ENCODE assay signal across 20 cellular contexts in genomic region chr1:54615531-54616245, GRCh38. TPM values are rescaled to one million over a fixed set of nuclear protein-coding genes. Genes with fewer than 3 reads are reported as not detected.
A peak's percentile ranks its signal among the peaks of the same experiment; 100 is the strongest.
DNase-seq lines count a peak whose midpoint lies in the region; ATAC-seq, FAIRE-seq and TF ChIP-seq lines count a peak whose summit lies in the region.
"Had no signal": no experiment of that assay in that cellular context is flagged by ENCODE, and none has a peak within 500 bp of the region (broad histone marks: within the 10 kb centered on the region; RNA-seq: fewer than 3 reads in every experiment).

No MANE protein-coding gene starts in this region.

- intact Hi-C loops in HepG2 (cut with micrococcal nuclease; ENCODE audit: unreplicated experiment) (no loop called here), Calu3 (cut with micrococcal nuclease; ENCODE audit: unreplicated experiment) (no loop called here)

- H3K79me2 ChIP-seq in HepG2 (ENCODE audit: insufficient read depth, low read length): no peaks in the 10 kb centered on the region

- 82% methylated on average over 8 of the region's 13 CpGs for WGBS in HepG2 (ENCODE audit: low lambda C conversion rate)

- in situ Hi-C loops in HepG2 (cut with HindIII; ENCODE audit: extremely low pct_ligation_motif_present, low pct_unique_long_range_greater_than_20kb): no loop called here

- CTCF ChIA-PET in HepG2 (lab: Yijun Ruan, JAX; ENCODE audit: low intra/inter-chr PET ratio, low total read pairs): no interaction called here
- CTCF ChIA-PET in Calu3 (lab: Charles Lee): no interaction called here

- H3K9me3 Mint-ChIP-seq in Calu3 (ENCODE audit: low read depth, unreplicated experiment): no peaks in the 10 kb centered on the region
- H3K9me3 Mint-ChIP-seq: activated CD4-positive, alpha-beta T cell treated with anti-CD3 and anti-CD28 coated beads, Interleukin-2, amount 10 ng/mL, durations not matched to agents 24 days and 14 days had no signal

- H3K27ac Mint-ChIP-seq in Calu3 (ENCODE audit: unreplicated experiment): no peak overlapping the region
- H3K27ac Mint-ChIP-seq: activated CD4-positive, alpha-beta T cell treated with anti-CD3 and anti-CD28 coated beads, Interleukin-2, amount 10 ng/mL, durations not matched to agents 24 days and 14 days had no signal

- H3K36me3 Mint-ChIP-seq in Calu3 (ENCODE audit: insufficient read depth, unreplicated experiment): no peaks in the 10 kb centered on the region

- peaks cover 22% of the 10 kb centered on the region for H3K27me3 Mint-ChIP-seq in Calu3 (ENCODE audit: unreplicated experiment)

- no peak overlapping the region for H3K9ac ChIP-seq in HepG2 (ENCODE audit: insufficient read depth, low read depth, low read length)

- no peak for TF ChIP-seq POLR2A in HepG2 (IDR thresholded peaks at IDR 0.05; ENCODE audit: insufficient read depth in 1 of 2, low read depth in 2 of 2, low read length in 2 of 2)

- TF ChIP-seq EP300 in HepG2 (IDR thresholded peaks at IDR 0.05; ENCODE audit: low read depth in 2 of 2, low read length in 2 of 2): no peak
- TF ChIP-seq EP300 in HepG2 (CRISPR knock-in tag; IDR thresholded peaks at IDR 0.05; ENCODE audit: borderline replicate concordance): no peak

- no peak for FAIRE-seq in HepG2 (lab: Jason Lieb, UNC)
- FAIRE-seq: TTC549 had no signal

- no peak overlapping the region for H3K4me3 Mint-ChIP-seq in Calu3 (ENCODE audit: low read depth, unreplicated experiment)
- H3K4me3 Mint-ChIP-seq: activated CD4-positive, alpha-beta T cell treated with anti-CD3 and anti-CD28 coated beads, Interleukin-2, amount 10 ng/mL, durations not matched to agents 24 days and 14 days had no signal

- no peaks in the 10 kb centered on the region for H4K20me1 ChIP-seq in HepG2 (ENCODE audit: insufficient read depth, low read length)

- POLR2A ChIA-PET in HepG2 (lab: Yijun Ruan, JAX): no interaction called here

- H3K9me3 ChIP-seq in HepG2 (ENCODE audit: low read length): no peaks in the 10 kb centered on the region
- H3K9me3 ChIP-seq: ascending aorta, left lung, uterus had no signal

- DNase-seq in D341Med (ENCODE audit: low spot score) (peak; percentile 9), MV-4-11 (lab: John Stamatoyannopoulos, UW) (peak; percentile 68), coronary artery (ENCODE audit: low spot score) (peak; percentile 64), HepG2 (ENCODE audit: low spot score) (no peak), omental fat pad (ENCODE audit: low spot score) (no peak), Calu3 (no peak), NCI-H2171 (lab: John Stamatoyannopoulos, UW) (no peak)
- DNase-seq: activated CD4-positive, alpha-beta T cell treated with anti-CD3 and anti-CD28 coated beads, Interleukin-2, amount 10 ng/mL, durations not matched to agents 24 days and 14 days; activated naive CD4-positive, alpha-beta T cell treated with Interleukin-2 at 50 U/mL for 16 hours; DMS53; left lung; NCI-H1092; NCI-H526 treated with DMSO at 0.1 percent for 48 hours; PC-3; stimulated activated CD4-positive, alpha-beta T cell treated with anti-CD3 and anti-CD28 coated beads, Interleukin-4, amount 100 ng/mL, for 1 hour had no signal

- ATAC-seq in HepG2: no peak
- no peak for ATAC-seq in omental fat pad (ENCODE audit: low FRiP score)
- no peak for ATAC-seq in HG03378 (IDR thresholded peaks at IDR 0.05; ENCODE audit: unreplicated experiment)
- ATAC-seq: left lung, PC-3 had no signal

- peaks cover 19% of the 10 kb centered on the region for H3K4me1 ChIP-seq in HepG2 (ENCODE audit: insufficient read depth, low read length)
- H3K4me1 ChIP-seq: ascending aorta, left lung, uterus had no signal

- H3K36me3 ChIP-seq in HepG2 (replicated peaks in 1 of 2; ENCODE audit: control insufficient read depth in 1 of 2, insufficient read depth in 2 of 2, low read length in 2 of 2): no peaks in the 10 kb centered on the region
- H3K36me3 ChIP-seq: ascending aorta, left lung, uterus had no signal

- no peak overlapping the region for H2AFZ ChIP-seq in HepG2 (ENCODE audit: low read length)

- no peak for TF ChIP-seq RAD21 in HepG2 (CRISPR knock-in tag; IDR thresholded peaks at IDR 0.05)

- BruUV-seq in HepG2 (replicated peaks; lab: Mats Ljungman, UMichigan) (no TSS peak), Calu3 (replicated peaks; lab: Mats Ljungman, UMichigan) (no TSS peak)

- H3K27ac ChIP-seq in coronary artery (no peak overlapping the region), HepG2 (ENCODE audit: extremely low read length, insufficient read depth, low read length) (no peak overlapping the region)
- H3K27ac ChIP-seq: ascending aorta, left lung, uterus had no signal

- H3K27me3 ChIP-seq in HepG2 (ENCODE audit: control insufficient read depth in 1 of 2, insufficient read depth in 2 of 2, low read length in 2 of 2): no peaks in the 10 kb centered on the region
- H3K27me3 ChIP-seq: ascending aorta, left lung, uterus had no signal

- H3K4me1 Mint-ChIP-seq in Calu3 (ENCODE audit: low read depth, unreplicated experiment): peaks cover 13% of the 10 kb centered on the region
- H3K4me1 Mint-ChIP-seq: activated CD4-positive, alpha-beta T cell treated with anti-CD3 and anti-CD28 coated beads, Interleukin-2, amount 10 ng/mL, durations not matched to agents 24 days and 14 days had no signal

- H3K4me3 ChIP-seq in coronary artery: no peak overlapping the region
- H3K4me3 ChIP-seq in HepG2 (replicated peaks in 1 of 3; ENCODE audit: insufficient read depth in 1 of 3, low read depth in 2 of 3, low read length in 3 of 3): no peak overlapping the region
- H3K4me3 ChIP-seq: ascending aorta, left lung, uterus had no signal

- TF ChIP-seq CTCF in coronary artery (IDR thresholded peaks at IDR 0.05) (no peak), HepG2 (CRISPR knock-in tag; IDR thresholded peaks at IDR 0.05) (no peak), omental fat pad (IDR thresholded peaks at IDR 0.05) (no peak), Calu3 (IDR thresholded peaks at IDR 0.05; ENCODE audit: unreplicated experiment) (no peak)

- H3K4me2 ChIP-seq in HepG2 (ENCODE audit: low read depth, low read length): no peak overlapping the region

TF ChIP-seq in HepG2, 621 proteins besides CTCF, POLR2A, EP300 and RAD21:
- TF ChIP-seq ZNF484 (CRISPR knock-in tag; IDR thresholded peaks at IDR 0.05; ENCODE audit: borderline replicate concordance, low read depth) (no peak), NAIF1 (CRISPR knock-in tag; IDR thresholded peaks at IDR 0.05; ENCODE audit: borderline replicate concordance) (no peak), ZNF263 (CRISPR knock-in tag; IDR thresholded peaks at IDR 0.05) (peak; percentile 8; the same call in 1 of the 2 replicates), ZNF124 (CRISPR knock-in tag; IDR thresholded peaks at IDR 0.05) (no peak)

RNA-seq across cellular contexts. Expression of gene FAM151A, which starts 7.6 kb away (rescaled TPM):
- total RNA-seq in HepG2 (2016; rRNA removed; fragmentation: Illumina TruSeq; extraction: Trizol) (1.5 and 3.6 TPM in 2 replicates), omental fat pad (under 1 TPM in 2 of 4 donors, not detected in 2; 0.19 to 0.72 TPM), Calu3 (2022) (not detected in 2 replicates)
- total RNA-seq in HepG2 (2016; cell fraction: cytosol; rRNA removed; fragmentation: Illumina TruSeq; extraction: Trizol; ENCODE audit: low read depth): 0.40 and 0.79 TPM in 2 replicates
- total RNA-seq in HepG2 (2016; cell fraction: insoluble cytoplasmic fraction; rRNA removed; fragmentation: Illumina TruSeq; extraction: Trizol): 1.3 and 4.4 TPM in 2 replicates
- total RNA-seq in HepG2 (2016; cell fraction: membrane; rRNA removed; fragmentation: Illumina TruSeq; extraction: Trizol): 0.77 and 1.3 TPM in 2 replicates
- 2.6 and 3.0 TPM in 2 replicates for total RNA-seq in HepG2 (2016; cell fraction: nucleus; rRNA removed; fragmentation: Illumina TruSeq; extraction: Trizol)
- 0.25 and 0.29 TPM in 2 replicates for polyA plus RNA-seq in HepG2 (2011; rRNA removed)
- 0.09 and 0.28 TPM in 2 replicates for polyA plus RNA-seq in HepG2 (2011; cell fraction: cytosol; rRNA removed)
- polyA plus RNA-seq in HepG2 (2011; cell fraction: nucleus; rRNA removed): 0.21 and 0.26 TPM in 2 replicates
- 0.08 and 0.19 TPM in 2 replicates for polyA plus RNA-seq in HepG2 (2012)
- 0.55 and 0.68 TPM in 2 replicates for polyA plus RNA-seq in HepG2 (2016; cell fraction: cytosol; fragmentation: Illumina TruSeq; extraction: Trizol; ENCODE audit: low read depth)
- polyA plus RNA-seq in HepG2 (2016; cell fraction: insoluble cytoplasmic fraction; fragmentation: Illumina TruSeq; extraction: Trizol; ENCODE audit: low read depth): 0.85 and 1.2 TPM in 2 replicates
- 0.62 and 0.73 TPM in 2 replicates for polyA plus RNA-seq in HepG2 (2016; cell fraction: membrane; fragmentation: Illumina TruSeq; extraction: Trizol; ENCODE audit: low read depth)
- polyA plus RNA-seq in HepG2 (2016; cell fraction: nucleus; fragmentation: Illumina TruSeq; extraction: Trizol; ENCODE audit: insufficient read depth, low read depth): 3.3 and 3.5 TPM in 2 replicates
- 0.38 TPM in 1 of 2 replicates, not detected in the other for polyA minus RNA-seq in HepG2 (2011; rRNA and poly(A)+ RNA removed; ENCODE audit: low replicate concordance)
- polyA minus RNA-seq in HepG2 (2011; cell fraction: cytosol; rRNA and poly(A)+ RNA removed): not detected in 2 replicates
- polyA minus RNA-seq in HepG2 (2011; cell fraction: nucleus; rRNA and poly(A)+ RNA removed): not detected in 2 replicates
- total RNA-seq: activated CD4-positive, alpha-beta T cell treated with anti-CD3 and anti-CD28 coated beads, Interleukin-2, amount 10 ng/mL, durations not matched to agents 24 days and 14 days; ascending aorta; left lung; osteocyte; PC-3; uterus had no signal

RNA-seq across cellular contexts. Expression of gene MROH7, which starts 25.9 kb away (rescaled TPM):
- total RNA-seq in HepG2 (2016; rRNA removed; fragmentation: Illumina TruSeq; extraction: Trizol): 0.09 TPM in 1 of 2 replicates, not detected in the other
- total RNA-seq in HepG2 (2016; cell fraction: cytosol; rRNA removed; fragmentation: Illumina TruSeq; extraction: Trizol; ENCODE audit: low read depth): not detected in 2 replicates
- not detected in 2 replicates for total RNA-seq in HepG2 (2016; cell fraction: insoluble cytoplasmic fraction; rRNA removed; fragmentation: Illumina TruSeq; extraction: Trizol)
- total RNA-seq in HepG2 (2016; cell fraction: membrane; rRNA removed; fragmentation: Illumina TruSeq; extraction: Trizol): not detected in 2 replicates
- not detected in 2 replicates for total RNA-seq in HepG2 (2016; cell fraction: nucleus; rRNA removed; fragmentation: Illumina TruSeq; extraction: Trizol)
- polyA plus RNA-seq in HepG2 (2011; rRNA removed): 0.08 and 0.09 TPM in 2 replicates
- polyA plus RNA-seq in HepG2 (2011; cell fraction: cytosol; rRNA removed): not detected in 2 replicates
- 0.27 and 0.29 TPM in 2 replicates for polyA plus RNA-seq in HepG2 (2011; cell fraction: nucleus; rRNA removed)
- polyA plus RNA-seq in HepG2 (2012): 0.05 and 0.12 TPM in 2 replicates
- polyA plus RNA-seq in HepG2 (2016; cell fraction: cytosol; fragmentation: Illumina TruSeq; extraction: Trizol; ENCODE audit: low read depth): not detected in 2 replicates
- polyA plus RNA-seq in HepG2 (2016; cell fraction: insoluble cytoplasmic fraction; fragmentation: Illumina TruSeq; extraction: Trizol; ENCODE audit: low read depth): not detected in 2 replicates
- polyA plus RNA-seq in HepG2 (2016; cell fraction: membrane; fragmentation: Illumina TruSeq; extraction: Trizol; ENCODE audit: low read depth): not detected in 2 replicates
- not detected in 2 replicates for polyA plus RNA-seq in HepG2 (2016; cell fraction: nucleus; fragmentation: Illumina TruSeq; extraction: Trizol; ENCODE audit: insufficient read depth, low read depth)
- polyA minus RNA-seq in HepG2 (2011; rRNA and poly(A)+ RNA removed; ENCODE audit: low replicate concordance): 0.16 and 1.7 TPM in 2 replicates
- not detected in 2 replicates for polyA minus RNA-seq in HepG2 (2011; cell fraction: cytosol; rRNA and poly(A)+ RNA removed)
- polyA minus RNA-seq in HepG2 (2011; cell fraction: nucleus; rRNA and poly(A)+ RNA removed): 0.37 TPM in 1 of 2 replicates, not detected in the other
- 1 to 10 TPM in 3 of 4 donors, under 1 TPM in 1; 0.82 to 2.2 (median 1.4) TPM for total RNA-seq in omental fat pad
- total RNA-seq in Calu3 (2022): 0.61 and 0.71 TPM in 2 replicates
- total RNA-seq: PC-3 had no signal

Comparison
In these comparisons a context has a peak if more than half of its experiments do, and no peak if none do; other contexts are left out.
1. DNase-seq: peak in D341Med (single experiment), MV-4-11 (single experiment) and coronary artery (single experiment); none in HepG2 (single experiment), omental fat pad (single experiment), Calu3 (single experiment) and NCI-H2171 (single experiment).